ENCODE assay signal across 2 cellular contexts in genomic region chr7:39733881-39734571, GRCh38.
TF ChIP-seq lines count a peak whose summit lies in the region.

No MANE protein-coding gene starts in this region.

TF ChIP-seq in SK-N-SH, 30 proteins besides CTCF, POLR2A, EP300 and RAD21 (continues in another document):
- no peak for TF ChIP-seq REST (IDR thresholded peaks at IDR 0.05; ENCODE audit: low read depth, low read length)
- no peak for TF ChIP-seq IRF3 (IDR thresholded peaks at IDR 0.05; ENCODE audit: low read depth, low read length)
- peak; percentile 45; the same call in 1 of the 2 replicates for TF ChIP-seq NFIC (IDR thresholded peaks at IDR 0.05; ENCODE audit: borderline replicate concordance)
- no peak for TF ChIP-seq EZH2phosphoT487 (IDR thresholded peaks at IDR 0.05; ENCODE audit: borderline replicate concordance, low read depth)
- no peak for TF ChIP-seq RCOR1 (IDR thresholded peaks at IDR 0.05; ENCODE audit: low read length)
- TF ChIP-seq FOSL2 (IDR thresholded peaks at IDR 0.05; ENCODE audit: borderline replicate concordance, low read depth): peak; percentile 79
- TF ChIP-seq FOXJ3 (CRISPR knock-in tag; IDR thresholded peaks at IDR 0.05): no peak
- TF ChIP-seq TCF12 (IDR thresholded peaks at IDR 0.05): peak; percentile 96
- no peak for TF ChIP-seq FOXM1 (IDR thresholded peaks at IDR 0.05; ENCODE audit: low read depth)
- no peak for TF ChIP-seq USF2 (IDR thresholded peaks at IDR 0.05; ENCODE audit: borderline replicate concordance, low read depth, low read length)
- TF ChIP-seq JUND (IDR thresholded peaks at IDR 0.05): peak; percentile 83
- TF ChIP-seq ZBTB33 (IDR thresholded peaks at IDR 0.05; ENCODE audit: borderline replicate concordance, low read depth): no peak
- TF ChIP-seq POLR2AphosphoS5 (IDR thresholded peaks at IDR 0.05; ENCODE audit: low read depth, low read length): peak; percentile 71; the same call in 1 of the 2 replicates
- peak; percentile 74 for TF ChIP-seq RXRA (IDR thresholded peaks at IDR 0.05; ENCODE audit: borderline replicate concordance, low read depth)
- TF ChIP-seq GABPA (IDR thresholded peaks at IDR 0.05; ENCODE audit: low read depth): 0 out of 2 replicates have a peak, but pooled peaks have one; percentile 20
- peak; percentile 68 for TF ChIP-seq PBX3 (IDR thresholded peaks at IDR 0.05)
- no peak for TF ChIP-seq ELF1 (IDR thresholded peaks at IDR 0.05)
- TF ChIP-seq MEF2A (IDR thresholded peaks at IDR 0.05; ENCODE audit: borderline replicate concordance, low read depth): no peak
- TF ChIP-seq MXI1 (IDR thresholded peaks at IDR 0.05; ENCODE audit: low read depth, low read length): no peak
- peak; percentile 95 for TF ChIP-seq TEAD4 (IDR thresholded peaks at IDR 0.05; ENCODE audit: borderline replicate concordance, insufficient read depth)
- TF ChIP-seq NRF1 (IDR thresholded peaks at IDR 0.05; ENCODE audit: low read depth, low read length): no peak
- no peak; the same call in 1 of the 2 replicates for TF ChIP-seq SIN3A (IDR thresholded peaks at IDR 0.05; ENCODE audit: borderline replicate concordance, low read depth, low read length)
- no peak for TF ChIP-seq SMC3 (IDR thresholded peaks at IDR 0.05; ENCODE audit: low read depth, low read length)
- TF ChIP-seq TAF1 (IDR thresholded peaks at IDR 0.05; ENCODE audit: borderline replicate concordance, low read depth, low read length): no peak
- no peak; the same call in 1 of the 2 replicates for TF ChIP-seq RFX5 (IDR thresholded peaks at IDR 0.05; ENCODE audit: low read length)

TF ChIP-seq in H1, 55 proteins besides CTCF, POLR2A, EP300 and RAD21:
- TF ChIP-seq CHD7 (IDR thresholded peaks at IDR 0.05; ENCODE audit: insufficient replicate concordance, low read length) (no peak), NRF1 (IDR thresholded peaks at IDR 0.05; ENCODE audit: low read depth, low read length) (no peak), BACH1 (IDR thresholded peaks at IDR 0.05; ENCODE audit: low read length) (no peak), TAF1 (IDR thresholded peaks at IDR 0.05; ENCODE audit: low read depth, low read length) (no peak), CREB1 (IDR thresholded peaks at IDR 0.05) (0 out of 2 replicates have a peak, but pooled peaks have one; percentile 21), TEAD4 (IDR thresholded peaks at IDR 0.05; ENCODE audit: low read depth, low read length) (peak; percentile 94), RXRA (IDR thresholded peaks at IDR 0.05; ENCODE audit: insufficient read depth, low read depth, low read length) (no peak), RNF2 (IDR thresholded peaks at IDR 0.05; ENCODE audit: borderline replicate concordance, low read depth, low read length, missing control alignments, poor library complexity, severe bottlenecking) (no peak), SAP30 (IDR thresholded peaks at IDR 0.05; ENCODE audit: insufficient read depth, insufficient replicate concordance, low read length) (no peak), EZH2 (IDR thresholded peaks at IDR 0.05; ENCODE audit: low read depth, low read length, severe bottlenecking) (no peak), RBBP5 (IDR thresholded peaks at IDR 0.05; ENCODE audit: borderline replicate concordance, low read depth, low read length) (no peak), ATF3 (IDR thresholded peaks at IDR 0.05; ENCODE audit: insufficient read depth, low read depth, low read length) (no peak), FOSL1 (IDR thresholded peaks at IDR 0.05; ENCODE audit: insufficient read depth, low read depth, low read length) (no peak), SP1 (IDR thresholded peaks at IDR 0.05; ENCODE audit: low read depth, low read length) (0 out of 2 replicates have a peak, but pooled peaks have one; percentile 55), SIX5 (IDR thresholded peaks at IDR 0.05; ENCODE audit: low read depth, low read length) (no peak), JUND (IDR thresholded peaks at IDR 0.05; ENCODE audit: low read length) (no peak), BRCA1 (IDR thresholded peaks at IDR 0.05; ENCODE audit: low read depth, low read length) (no peak), GABPA (IDR thresholded peaks at IDR 0.05; ENCODE audit: borderline replicate concordance, insufficient read depth, low read length) (no peak), EGR1 (IDR thresholded peaks at IDR 0.05; ENCODE audit: borderline replicate concordance, low read depth, low read length) (no peak), TCF12 (IDR thresholded peaks at IDR 0.05; ENCODE audit: low read depth, low read length) (no peak), ATF2 (IDR thresholded peaks at IDR 0.05; ENCODE audit: low read length) (0 out of 2 replicates have a peak, but pooled peaks have one; percentile 34), MAFK (IDR thresholded peaks at IDR 0.05; ENCODE audit: low read depth, low read length) (no peak), SUZ12 (IDR thresholded peaks at IDR 0.05; ENCODE audit: low read length) (no peak), KDM4A (IDR thresholded peaks at IDR 0.05; ENCODE audit: low read depth, low read length, severe bottlenecking) (no peak), CBX8 (IDR thresholded peaks at IDR 0.05; ENCODE audit: borderline replicate concordance, low read depth, low read length) (no peak), CHD2 (IDR thresholded peaks at IDR 0.05; ENCODE audit: low read length) (0 out of 2 replicates have a peak, but pooled peaks have one; percentile 13), TAF7 (optimal IDR thresholded peaks at IDR 0.05; ENCODE audit: borderline replicate concordance, low read depth, low read length) (no peak), USF2 (IDR thresholded peaks at IDR 0.05; ENCODE audit: low read length) (no peak; the same call in 1 of the 2 replicates), HDAC2 (IDR thresholded peaks at IDR 0.05; ENCODE audit: borderline replicate concordance in 1 of 2, low read depth in 2 of 2, low read length in 2 of 2) (no peak), E2F6 (IDR thresholded peaks at IDR 0.05) (no peak), CEBPB (IDR thresholded peaks at IDR 0.05; ENCODE audit: low read depth, low read length) (no peak), YY1 (IDR thresholded peaks at IDR 0.05; ENCODE audit: low read depth, low read length) (no peak), KDM5A (IDR thresholded peaks at IDR 0.05; ENCODE audit: low read length) (no peak), KDM1A (IDR thresholded peaks at IDR 0.05; ENCODE audit: borderline replicate concordance, low read length) (no peak), GTF2F1 (IDR thresholded peaks at IDR 0.05; ENCODE audit: borderline replicate concordance, low read depth, low read length) (no peak)
